ENCODE assay signal across 17 cellular contexts in the genomic region with DNA sequence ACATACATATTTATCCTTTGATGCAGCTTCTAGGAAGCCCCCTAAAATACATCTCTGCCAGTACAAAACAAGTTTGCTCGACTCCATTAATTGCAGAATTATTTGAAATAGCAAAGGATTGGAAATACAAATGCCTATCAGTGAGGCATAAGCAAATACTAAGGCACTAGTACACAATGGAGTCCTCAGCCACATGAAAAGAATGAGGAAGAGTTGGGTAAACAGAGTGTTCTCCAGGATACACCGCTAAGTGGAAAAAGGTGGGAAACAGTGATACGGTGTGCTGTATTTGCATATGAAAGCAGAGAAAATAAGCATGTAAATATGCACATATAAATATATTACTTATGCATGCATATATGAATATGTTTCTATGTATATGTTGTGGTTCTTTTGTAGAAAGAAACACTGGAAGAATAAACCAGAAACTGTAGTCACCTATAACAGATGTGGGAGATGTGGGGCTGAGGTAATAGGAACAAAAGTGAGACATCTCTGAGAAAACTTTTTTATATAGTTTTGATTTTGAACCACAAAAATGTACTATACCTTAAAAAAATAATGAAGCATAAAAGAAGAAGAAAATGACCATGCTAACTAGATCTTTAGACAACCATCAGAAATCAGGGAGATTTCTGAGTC.
DNase-seq lines count a peak whose midpoint lies in the region; ATAC-seq and TF ChIP-seq lines count a peak whose summit lies in the region.
"Had no signal": no experiment of that assay in that cellular context is flagged by ENCODE, and none has a peak within 500 bp of the region (broad histone marks: within the 10 kb centered on the region; RNA-seq: fewer than 3 reads in every experiment).

No MANE protein-coding gene starts in this region.

- POLR2A ChIA-PET in WTC11 (lab: Charles Lee) = no interaction called here

- no peaks in the 10 kb centered on the region for H3K27me3 ChIP-seq in upper lobe of right lung
- H3K27me3 ChIP-seq: BLaER1 had no signal

- H3K9me3 ChIP-seq in upper lobe of right lung = no peaks in the 10 kb centered on the region
- H3K9me3 ChIP-seq: BLaER1, HAP-1 had no signal

- peak overlapping the region; percentile 26 for H3K27ac Mint-ChIP-seq in activated naive CD4-positive, alpha-beta T cell treated with anti-CD3 and anti-CD28 coated beads, Interleukin-2, amount 50 U/mL, for 24 hours
- H3K27ac Mint-ChIP-seq in WTC11 = no peak overlapping the region
- H3K27ac Mint-ChIP-seq: CD8-positive, alpha-beta T cell had no signal

- no peak for DNase-seq in activated naive CD4-positive, alpha-beta T cell treated with anti-CD3 and anti-CD28 coated beads, Interleukin-2, amount 50 U/mL, for 16 hours
- DNase-seq in NCI-H146 treated with DMSO at 0.1 percent for 48 hours (lab: John Stamatoyannopoulos, UW; ENCODE audit: unreplicated experiment) (peak; percentile 62), NCI-H748 treated with DMSO at 0.1 percent for 48 hours (lab: John Stamatoyannopoulos, UW) (peak; percentile 78), upper lobe of right lung (no peak), RPMI8226 (no peak), anterior cingulate cortex (lab: John Stamatoyannopoulos, UW) (no peak), WTC11 (ENCODE audit: low spot score) (no peak)
- DNase-seq: CD8-positive, alpha-beta T cell; IMR-90; Karpas-422; NCI-H187 treated with DMSO at 0.1 percent for 48 hours; Right ventricle myocardium superior; SW 1271; T-helper 2 cell had no signal

- H3K4me1 ChIP-seq in upper lobe of right lung = no peaks in the 10 kb centered on the region
- H3K4me1 ChIP-seq: BLaER1, HAP-1 had no signal

- intact Hi-C loops in upper lobe of right lung (cut with DNase I) = no loop called here

- H3K36me3 Mint-ChIP-seq in activated naive CD4-positive, alpha-beta T cell treated with anti-CD3 and anti-CD28 coated beads, Interleukin-2, amount 50 U/mL, for 24 hours = no peaks in the 10 kb centered on the region
- H3K36me3 Mint-ChIP-seq in WTC11 = no peaks in the 10 kb centered on the region
- H3K36me3 Mint-ChIP-seq: CD8-positive, alpha-beta T cell had no signal

- no peaks in the 10 kb centered on the region for H3K36me3 ChIP-seq in upper lobe of right lung
- H3K36me3 ChIP-seq: BLaER1, HAP-1 had no signal

- H3K27me3 Mint-ChIP-seq in activated naive CD4-positive, alpha-beta T cell treated with anti-CD3 and anti-CD28 coated beads, Interleukin-2, amount 50 U/mL, for 24 hours = peaks cover 5% of the 10 kb centered on the region
- no peaks in the 10 kb centered on the region; the same call in none of the 2 replicates for H3K27me3 Mint-ChIP-seq in WTC11 (ENCODE audit: low read depth)

- H3K4me3 ChIP-seq in upper lobe of right lung = no peak overlapping the region
- H3K4me3 ChIP-seq: BLaER1, HAP-1 had no signal

- TF ChIP-seq CTCF in upper lobe of right lung (IDR thresholded peaks at IDR 0.05) (no peak), WTC11 (IDR thresholded peaks at IDR 0.05) (no peak)

- no peak overlapping the region for H3K27ac ChIP-seq in upper lobe of right lung
- H3K27ac ChIP-seq: BLaER1 had no signal

- no peaks in the 10 kb centered on the region for H3K9me3 Mint-ChIP-seq in activated naive CD4-positive, alpha-beta T cell treated with anti-CD3 and anti-CD28 coated beads, Interleukin-2, amount 50 U/mL, for 24 hours
- peaks cover 6% of the 10 kb centered on the region; the same call in 1 of the 2 replicates for H3K9me3 Mint-ChIP-seq in WTC11
- H3K9me3 Mint-ChIP-seq: CD8-positive, alpha-beta T cell had no signal

- no peak overlapping the region for H3K4me3 Mint-ChIP-seq in activated naive CD4-positive, alpha-beta T cell treated with anti-CD3 and anti-CD28 coated beads, Interleukin-2, amount 50 U/mL, for 24 hours
- H3K4me3 Mint-ChIP-seq in WTC11 = no peak overlapping the region
- H3K4me3 Mint-ChIP-seq: CD8-positive, alpha-beta T cell had no signal

- peak; percentile 27 for ATAC-seq in upper lobe of right lung
- no peak for ATAC-seq in WTC11
- ATAC-seq: CD8-positive, alpha-beta T cell had no signal

- H3K4me1 Mint-ChIP-seq in activated naive CD4-positive, alpha-beta T cell treated with anti-CD3 and anti-CD28 coated beads, Interleukin-2, amount 50 U/mL, for 24 hours = no peaks in the 10 kb centered on the region
- H3K4me1 Mint-ChIP-seq in WTC11 = peaks cover 25% of the 10 kb centered on the region

- CTCF ChIA-PET in WTC11 (lab: Charles Lee) = no interaction called here

TF ChIP-seq in WTC11, 78 proteins besides CTCF, POLR2A, EP300 and RAD21:
- TF ChIP-seq, protein P1, sequence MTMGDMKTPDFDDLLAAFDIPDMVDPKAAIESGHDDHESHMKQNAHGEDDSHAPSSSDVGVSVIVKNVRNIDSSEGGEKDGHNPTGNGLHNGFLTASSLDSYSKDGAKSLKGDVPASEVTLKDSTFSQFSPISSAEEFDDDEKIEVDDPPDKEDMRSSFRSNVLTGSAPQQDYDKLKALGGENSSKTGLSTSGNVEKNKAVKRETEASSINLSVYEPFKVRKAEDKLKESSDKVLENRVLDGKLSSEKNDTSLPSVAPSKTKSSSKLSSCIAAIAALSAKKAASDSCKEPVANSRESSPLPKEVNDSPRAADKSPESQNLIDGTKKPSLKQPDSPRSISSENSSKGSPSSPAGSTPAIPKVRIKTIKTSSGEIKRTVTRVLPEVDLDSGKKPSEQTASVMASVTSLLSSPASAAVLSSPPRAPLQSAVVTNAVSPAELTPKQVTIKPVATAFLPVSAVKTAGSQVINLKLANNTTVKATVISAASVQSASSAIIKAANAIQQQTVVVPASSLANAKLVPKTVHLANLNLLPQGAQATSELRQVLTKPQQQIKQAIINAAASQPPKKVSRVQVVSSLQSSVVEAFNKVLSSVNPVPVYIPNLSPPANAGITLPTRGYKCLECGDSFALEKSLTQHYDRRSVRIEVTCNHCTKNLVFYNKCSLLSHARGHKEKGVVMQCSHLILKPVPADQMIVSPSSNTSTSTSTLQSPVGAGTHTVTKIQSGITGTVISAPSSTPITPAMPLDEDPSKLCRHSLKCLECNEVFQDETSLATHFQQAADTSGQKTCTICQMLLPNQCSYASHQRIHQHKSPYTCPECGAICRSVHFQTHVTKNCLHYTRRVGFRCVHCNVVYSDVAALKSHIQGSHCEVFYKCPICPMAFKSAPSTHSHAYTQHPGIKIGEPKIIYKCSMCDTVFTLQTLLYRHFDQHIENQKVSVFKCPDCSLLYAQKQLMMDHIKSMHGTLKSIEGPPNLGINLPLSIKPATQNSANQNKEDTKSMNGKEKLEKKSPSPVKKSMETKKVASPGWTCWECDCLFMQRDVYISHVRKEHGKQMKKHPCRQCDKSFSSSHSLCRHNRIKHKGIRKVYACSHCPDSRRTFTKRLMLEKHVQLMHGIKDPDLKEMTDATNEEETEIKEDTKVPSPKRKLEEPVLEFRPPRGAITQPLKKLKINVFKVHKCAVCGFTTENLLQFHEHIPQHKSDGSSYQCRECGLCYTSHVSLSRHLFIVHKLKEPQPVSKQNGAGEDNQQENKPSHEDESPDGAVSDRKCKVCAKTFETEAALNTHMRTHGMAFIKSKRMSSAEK (CRISPR knock-in tag; IDR thresholded peaks at IDR 0.05; ENCODE audit: borderline replicate concordance) = no peak
- TF ChIP-seq NR1H2 (CRISPR knock-in tag; IDR thresholded peaks at IDR 0.05) (no peak), RORB (CRISPR knock-in tag; IDR thresholded peaks at IDR 0.05) (no peak), NR2C2 (CRISPR knock-in tag; IDR thresholded peaks at IDR 0.05) (no peak)

Comparison
In these comparisons a context has a peak if more than half of its experiments do, and no peak if none do; other contexts are left out.
1. DNase-seq: peak in NCI-H146 treated with DMSO at 0.1 percent for 48 hours (single experiment) and NCI-H748 treated with DMSO at 0.1 percent for 48 hours (single experiment); none in activated naive CD4-positive, alpha-beta T cell treated with anti-CD3 and anti-CD28 coated beads, Interleukin-2, amount 50 U/mL, for 16 hours (single experiment), upper lobe of right lung (single experiment), RPMI8226 (single experiment), anterior cingulate cortex (0 of 58) and WTC11 (single experiment).